In the genomic region with DNA sequence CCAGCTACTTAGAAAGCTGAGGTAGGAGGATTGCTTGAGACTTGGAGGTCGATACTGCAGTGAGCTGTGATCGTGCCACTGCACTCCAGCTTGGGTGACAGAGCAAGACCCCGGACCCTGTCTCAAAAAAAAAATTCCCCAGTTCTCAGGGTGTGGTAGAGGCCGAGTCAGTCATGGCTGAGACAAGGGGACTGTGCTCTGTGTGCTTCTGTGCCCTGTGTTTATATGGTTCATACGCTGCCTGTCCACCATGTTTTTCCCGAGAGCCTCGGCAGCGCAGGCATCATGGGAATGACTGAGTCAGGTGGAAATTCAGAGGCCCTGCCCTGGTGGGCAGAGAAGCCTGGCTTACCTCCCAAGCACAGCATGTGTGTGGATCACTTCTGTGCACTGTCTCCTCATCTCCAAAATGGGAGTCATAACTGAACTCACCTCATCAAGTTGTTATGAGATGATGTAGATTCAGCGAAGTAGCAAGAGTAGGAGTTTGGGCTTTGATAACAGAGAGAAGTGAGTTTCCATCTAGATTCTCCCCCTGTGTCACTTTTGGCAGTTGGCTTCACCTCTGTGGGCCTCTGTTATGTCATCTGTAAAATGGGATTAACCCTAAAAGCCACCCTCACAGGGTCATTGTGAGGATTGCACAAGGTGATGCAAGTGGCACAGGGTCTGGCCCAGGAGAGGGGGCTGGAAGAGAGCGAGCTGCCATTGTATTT, we compare ENCODE assay signal across 13 cellular contexts. TPM values are rescaled to one million over a fixed set of nuclear protein-coding genes. Genes with fewer than 3 reads are reported as not detected.
DNase-seq lines count a peak whose midpoint lies in the region; ATAC-seq, FAIRE-seq and TF ChIP-seq lines count a peak whose summit lies in the region.
"Had no signal": no experiment of that assay in that cellular context is flagged by ENCODE, and none has a peak within 500 bp of the region (broad histone marks: within the 10 kb centered on the region; RNA-seq: fewer than 3 reads in every experiment).

No MANE protein-coding gene starts in this region.

- no peak overlapping the region for H3K4me3 ChIP-seq in keratinocyte (ENCODE audit: control insufficient read depth in 2 of 3, extremely low read depth in 1 of 3, insufficient read depth in 2 of 3, low read depth in 1 of 3, low read length in 3 of 3)
- H3K4me3 ChIP-seq: dorsolateral prefrontal cortex had no signal

- peaks cover 59 to 67% of the 10 kb centered on the region in 2 experiments for H3K4me1 Mint-ChIP-seq in H9
- H3K4me1 Mint-ChIP-seq in activated T-helper 17 cell treated with anti-CD3 and anti-CD28 coated beads, Interleukin-2, amount 50 U/mL, for 72 hours = peaks cover 5% of the 10 kb centered on the region
- peaks cover 8% of the 10 kb centered on the region for H3K4me1 Mint-ChIP-seq in stimulated activated effector memory CD8-positive, alpha-beta T cell treated with anti-CD3 and anti-CD28 coated beads, Interleukin-12 subunit alpha, Interleukin-12 subunit beta, amount 100 ng/mL, for 72 hours
- peaks cover 8% of the 10 kb centered on the region for H3K4me1 Mint-ChIP-seq in stimulated activated memory B cell treated with anti-CD40 and anti-IgM and Interleukin-4, amounts not matched to agents 10 μg/mL and 1 μg/mL and 100 μg/mL, for 72 hours

- H3K9me3 Mint-ChIP-seq in H9 = no peaks in the 10 kb centered on the region
- H3K9me3 Mint-ChIP-seq in activated T-helper 17 cell treated with anti-CD3 and anti-CD28 coated beads, Interleukin-2, amount 50 U/mL, for 72 hours = no peaks in the 10 kb centered on the region
- H3K9me3 Mint-ChIP-seq in stimulated activated effector memory CD8-positive, alpha-beta T cell treated with anti-CD3 and anti-CD28 coated beads, Interleukin-12 subunit alpha, Interleukin-12 subunit beta, amount 100 ng/mL, for 72 hours = no peaks in the 10 kb centered on the region
- H3K9me3 Mint-ChIP-seq in stimulated activated memory B cell treated with anti-CD40 and anti-IgM and Interleukin-4, amounts not matched to agents 10 μg/mL and 1 μg/mL and 100 μg/mL, for 72 hours = no peaks in the 10 kb centered on the region
- H3K9me3 Mint-ChIP-seq: CD14-positive monocyte had no signal

- TF ChIP-seq CTCF in H9 (conservative IDR thresholded peaks at IDR 0.05) (no peak), keratinocyte (optimal IDR thresholded peaks at IDR 0.05 in 1 of 3, IDR thresholded peaks at IDR 0.05 in 1 of 3, conservative IDR thresholded peaks at IDR 0.05 in 1 of 3; ENCODE audit: extremely low read depth in 1 of 3, insufficient read depth in 2 of 3, low read length in 3 of 3) (no peak)

- peak overlapping the region; percentile 55 to 84 (median 67); a peak in 6 of 7 replicates for H3K27ac Mint-ChIP-seq in H9
- no peak overlapping the region for H3K27ac Mint-ChIP-seq in activated T-helper 17 cell treated with anti-CD3 and anti-CD28 coated beads, Interleukin-2, amount 50 U/mL, for 72 hours
- no peak overlapping the region for H3K27ac Mint-ChIP-seq in stimulated activated effector memory CD8-positive, alpha-beta T cell treated with anti-CD3 and anti-CD28 coated beads, Interleukin-12 subunit alpha, Interleukin-12 subunit beta, amount 100 ng/mL, for 72 hours
- H3K27ac Mint-ChIP-seq in stimulated activated memory B cell treated with anti-CD40 and anti-IgM and Interleukin-4, amounts not matched to agents 10 μg/mL and 1 μg/mL and 100 μg/mL, for 72 hours = no peak overlapping the region

- peak overlapping the region; percentile 44 for H3K18ac ChIP-seq in H9 (ENCODE audit: insufficient read length, low read depth, low read length)

- no peaks in the 10 kb centered on the region for H3K27me3 ChIP-seq in H9 (ENCODE audit: insufficient read depth, low read length)
- H3K27me3 ChIP-seq in keratinocyte (ENCODE audit: control insufficient read depth, extremely low read depth, insufficient read depth, low read length) = no peaks in the 10 kb centered on the region
- H3K27me3 ChIP-seq: dorsolateral prefrontal cortex had no signal

- ATAC-seq in activated T-helper 17 cell treated with anti-CD3 and anti-CD28 coated beads, Interleukin-2, amount 50 U/mL, for 72 hours (replicated peaks) = peak; percentile 72
- ATAC-seq in stimulated activated effector memory CD8-positive, alpha-beta T cell treated with anti-CD3 and anti-CD28 coated beads, Interleukin-12 subunit alpha, Interleukin-12 subunit beta, amount 100 ng/mL, for 72 hours = peak; percentile 80
- ATAC-seq in stimulated activated memory B cell treated with anti-CD40 and anti-IgM and Interleukin-4, amounts not matched to agents 10 μg/mL and 1 μg/mL and 100 μg/mL, for 72 hours = no peak
- ATAC-seq in HG03045 (IDR thresholded peaks at IDR 0.05; ENCODE audit: unreplicated experiment) = no peak

- H2BK120ac ChIP-seq in H9 (ENCODE audit: low read depth, low read length, poor library complexity, severe bottlenecking) = no peak overlapping the region

- H4K91ac ChIP-seq in H9 (ENCODE audit: insufficient read length, low read depth, low read length) = no peak overlapping the region

- H3K27me3 Mint-ChIP-seq in H9 (ENCODE audit: low read depth) = no peaks in the 10 kb centered on the region
- no peaks in the 10 kb centered on the region for H3K27me3 Mint-ChIP-seq in activated T-helper 17 cell treated with anti-CD3 and anti-CD28 coated beads, Interleukin-2, amount 50 U/mL, for 72 hours
- no peaks in the 10 kb centered on the region for H3K27me3 Mint-ChIP-seq in stimulated activated memory B cell treated with anti-CD40 and anti-IgM and Interleukin-4, amounts not matched to agents 10 μg/mL and 1 μg/mL and 100 μg/mL, for 72 hours

- no peak overlapping the region for H2AK5ac ChIP-seq in H9 (ENCODE audit: insufficient read length, low read length)

- peak; percentile 17 for FAIRE-seq in keratinocyte (lab: Jason Lieb, UNC)

- dilution Hi-C loops in keratinocyte (cut with MboI; ENCODE audit: extremely low pct_ligation_motif_present, low sequenced_read_pairs) = no loop called here

- no peak overlapping the region; the same call in 1 of the 2 replicates for H3K14ac ChIP-seq in H9 (ENCODE audit: insufficient read depth, low read length)

- no peak overlapping the region for H3K9ac ChIP-seq in H9 (ENCODE audit: extremely low read depth, insufficient read length, low read length)
- H3K9ac ChIP-seq in keratinocyte (ENCODE audit: control insufficient read depth, extremely low read depth, insufficient read depth, low read length) = no peak overlapping the region

- no peak overlapping the region for H3K4ac ChIP-seq in H9 (ENCODE audit: low read depth, low read length)

- H3K4me3 Mint-ChIP-seq in H9 = no peak overlapping the region; a peak in 1 of 5 replicates
- no peak overlapping the region for H3K4me3 Mint-ChIP-seq in activated T-helper 17 cell treated with anti-CD3 and anti-CD28 coated beads, Interleukin-2, amount 50 U/mL, for 72 hours
- H3K4me3 Mint-ChIP-seq in stimulated activated effector memory CD8-positive, alpha-beta T cell treated with anti-CD3 and anti-CD28 coated beads, Interleukin-12 subunit alpha, Interleukin-12 subunit beta, amount 100 ng/mL, for 72 hours = no peak overlapping the region
- no peak overlapping the region for H3K4me3 Mint-ChIP-seq in stimulated activated memory B cell treated with anti-CD40 and anti-IgM and Interleukin-4, amounts not matched to agents 10 μg/mL and 1 μg/mL and 100 μg/mL, for 72 hours
- H3K4me3 Mint-ChIP-seq: CD14-positive monocyte had no signal

- H3T11ph ChIP-seq in H9 (ENCODE audit: low read length) = no peak overlapping the region

- no peaks in the 10 kb centered on the region for H4K20me1 ChIP-seq in H9 (ENCODE audit: control insufficient read depth, insufficient read depth, insufficient read length)
- peaks cover 81% of the 10 kb centered on the region for H4K20me1 ChIP-seq in keratinocyte (ENCODE audit: control insufficient read depth, extremely low read depth, insufficient read depth, low read length)

- no peaks in the 10 kb centered on the region for H3K36me3 Mint-ChIP-seq in H9 (ENCODE audit: insufficient read depth in 1 of 3, low read depth in 3 of 3)
- no peaks in the 10 kb centered on the region for H3K36me3 Mint-ChIP-seq in activated T-helper 17 cell treated with anti-CD3 and anti-CD28 coated beads, Interleukin-2, amount 50 U/mL, for 72 hours (ENCODE audit: low read depth)
- no peaks in the 10 kb centered on the region for H3K36me3 Mint-ChIP-seq in stimulated activated effector memory CD8-positive, alpha-beta T cell treated with anti-CD3 and anti-CD28 coated beads, Interleukin-12 subunit alpha, Interleukin-12 subunit beta, amount 100 ng/mL, for 72 hours
- H3K36me3 Mint-ChIP-seq in stimulated activated memory B cell treated with anti-CD40 and anti-IgM and Interleukin-4, amounts not matched to agents 10 μg/mL and 1 μg/mL and 100 μg/mL, for 72 hours = no peaks in the 10 kb centered on the region
- H3K36me3 Mint-ChIP-seq: CD14-positive monocyte had no signal

- H2BK12ac ChIP-seq in H9 (ENCODE audit: insufficient read length, low read depth, low read length) = no peak overlapping the region

- H3K4me2 ChIP-seq in H9 (ENCODE audit: insufficient read depth, insufficient read length, low read length) = no peak overlapping the region
- H3K4me2 ChIP-seq in keratinocyte (ENCODE audit: control insufficient read depth, extremely low read depth, insufficient read depth, low read depth, low read length) = no peak overlapping the region

- no peak overlapping the region for H2AFZ ChIP-seq in H9 (ENCODE audit: low read length)
- no peak overlapping the region for H2AFZ ChIP-seq in keratinocyte (ENCODE audit: control insufficient read depth, low read length)

- H3K4me1 ChIP-seq in H9 (ENCODE audit: insufficient read depth, low read length) = peaks cover 27% of the 10 kb centered on the region; the same call in 1 of the 2 replicates
- H3K4me1 ChIP-seq in keratinocyte (ENCODE audit: control insufficient read depth, extremely low read depth, insufficient read depth, low read length) = peaks cover 21% of the 10 kb centered on the region

- H3K9me3 ChIP-seq in H9 (ENCODE audit: control insufficient read depth, low read depth, low read length) = no peaks in the 10 kb centered on the region
- no peaks in the 10 kb centered on the region for H3K9me3 ChIP-seq in keratinocyte (ENCODE audit: control insufficient read depth, low read depth, low read length)

- peaks cover 5% of the 10 kb centered on the region; the same call in 1 of the 2 replicates for H3K79me2 ChIP-seq in H9 (ENCODE audit: insufficient read depth, low read length)
- peaks cover 100% of the 10 kb centered on the region for H3K79me2 ChIP-seq in keratinocyte (ENCODE audit: control insufficient read depth, insufficient read depth, low read length)

- H2BK20ac ChIP-seq in H9 (ENCODE audit: low read depth, low read length, poor library complexity, severe bottlenecking) = no peak overlapping the region

- H3K27ac ChIP-seq in H9 (ENCODE audit: insufficient read length, low read depth, low read length) (no peak overlapping the region), keratinocyte (ENCODE audit: control insufficient read depth, insufficient read depth, low read length) (no peak overlapping the region)
- H3K27ac ChIP-seq: WERI-Rb-1 had no signal

- no peak overlapping the region for H4K5ac ChIP-seq in H9 (ENCODE audit: insufficient read length, low read depth, low read length)

- no CpG with 5 or more reads among the region's 10 CpGs for WGBS in H9 (ENCODE audit: extremely low coverage, insufficient read length, low lambda C conversion rate)

- H3K9me1 ChIP-seq in keratinocyte (ENCODE audit: control insufficient read depth, extremely low read depth, insufficient read depth, low read length) = peaks cover 26% of the 10 kb centered on the region

- H3K36me3 ChIP-seq in keratinocyte (ENCODE audit: control insufficient read depth in 2 of 2, extremely low read depth in 1 of 2, insufficient read depth in 2 of 2, low read length in 2 of 2) = peaks cover 23 to 63% of the 10 kb centered on the region in 2 experiments
- H3K36me3 ChIP-seq: WERI-Rb-1 had no signal

- no peak overlapping the region for H4K8ac ChIP-seq in H9 (replicated peaks; ENCODE audit: insufficient read length, low read depth, low read length)

- H3K23ac ChIP-seq in H9 (ENCODE audit: insufficient read length, low read depth, low read length) = no peak overlapping the region

- no peak overlapping the region for H2BK15ac ChIP-seq in H9 (ENCODE audit: low read depth, low read length)

- H3K56ac ChIP-seq in H9 (ENCODE audit: insufficient read length, low read depth, low read length) = no peak overlapping the region

- H2BK5ac ChIP-seq in H9 (ENCODE audit: insufficient read length, low read length) = no peak overlapping the region

- no peaks in the 10 kb centered on the region for H3K79me1 ChIP-seq in H9 (ENCODE audit: insufficient read depth, low read depth, low read length, poor library complexity, severe bottlenecking)

- no peaks in the 10 kb centered on the region for H3K23me2 ChIP-seq in H9 (ENCODE audit: insufficient read length, low read depth, low read length, poor library complexity, severe bottlenecking)

- DNase-seq in H9 (no peak), keratinocyte (ENCODE audit: low read depth, low spot score) (no peak), Ammon's horn (ENCODE audit: low spot score) (no peak)
- no peak for DNase-seq in stimulated activated effector memory CD8-positive, alpha-beta T cell treated with anti-CD3 and anti-CD28 coated beads, Interleukin-12 subunit alpha, Interleukin-12 subunit beta, amount 100 ng/mL, for 72 hours (ENCODE audit: low spot score in 2 of 2)
- DNase-seq: activated CD8-positive, alpha-beta memory T cell treated with anti-CD3 and anti-CD28 coated beads, Interleukin-2, amount 50 U/mL, for 48 hours; anterior cingulate cortex; dorsolateral prefrontal cortex; NCI-H1048; WERI-Rb-1 had no signal

RNA-seq across cellular contexts. Expression of a gene that starts 56.9 kb away (rescaled TPM):
- total RNA-seq in H9 (2021) = 75.8 and 83.4 TPM in 2 replicates
- 10 to 100 TPM; 22.5 to 23.6 TPM for total RNA-seq in activated T-helper 17 cell treated with anti-CD3 and anti-CD28 coated beads, Interleukin-2, amount 50 U/mL, for 72 hours
- 271 to 566 TPM (median 289 TPM) in 3 replicates for polyA plus RNA-seq in keratinocyte
- polyA plus RNA-seq in keratinocyte (2011; ENCODE audit: low read depth) = 139 TPM
- polyA plus RNA-seq in keratinocyte (2011; cell fraction: cytosol; rRNA removed) = 224 and 242 TPM in 2 replicates
- 1,762 and 1,792 TPM in 2 replicates for polyA plus RNA-seq in keratinocyte (2011; cell fraction: nucleus; rRNA removed)
- 243 and 645 TPM in 2 replicates for polyA plus RNA-seq in keratinocyte (2012; ENCODE audit: low replicate concordance)
- 1,184 to 1,540 TPM (median 1,356 TPM) in 3 replicates for polyA minus RNA-seq in keratinocyte
- polyA minus RNA-seq in keratinocyte (2011; cell fraction: cytosol; rRNA and poly(A)+ RNA removed) = 873 TPM
- 2,395 and 3,178 TPM in 2 replicates for polyA minus RNA-seq in keratinocyte (2011; cell fraction: nucleus; rRNA and poly(A)+ RNA removed)

Comparison
In these comparisons a context has a peak if more than half of its experiments do, and no peak if none do; other contexts are left out.
1. H3K27ac Mint-ChIP-seq: peak in H9 (3 of 3); none in activated T-helper 17 cell treated with anti-CD3 and anti-CD28 coated beads, Interleukin-2, amount 50 U/mL, for 72 hours (single experiment), stimulated activated effector memory CD8-positive, alpha-beta T cell treated with anti-CD3 and anti-CD28 coated beads, Interleukin-12 subunit alpha, Interleukin-12 subunit beta, amount 100 ng/mL, for 72 hours (single experiment) and stimulated activated memory B cell treated with anti-CD40 and anti-IgM and Interleukin-4, amounts not matched to agents 10 μg/mL and 1 μg/mL and 100 μg/mL, for 72 hours (single experiment).
2. ATAC-seq: peak in activated T-helper 17 cell treated with anti-CD3 and anti-CD28 coated beads, Interleukin-2, amount 50 U/mL, for 72 hours (single experiment) and stimulated activated effector memory CD8-positive, alpha-beta T cell treated with anti-CD3 and anti-CD28 coated beads, Interleukin-12 subunit alpha, Interleukin-12 subunit beta, amount 100 ng/mL, for 72 hours (single experiment); none in stimulated activated memory B cell treated with anti-CD40 and anti-IgM and Interleukin-4, amounts not matched to agents 10 μg/mL and 1 μg/mL and 100 μg/mL, for 72 hours (single experiment) and HG03045 (single experiment).